8 cellular contexts compared by ENCODE assay signal in genomic region chr2:45008296-45009129, GRCh38. TPM values are rescaled to one million over a fixed set of nuclear protein-coding genes. Genes with fewer than 3 reads are reported as not detected.
DNase-seq lines count a peak whose midpoint lies in the region; ATAC-seq and TF ChIP-seq lines count a peak whose summit lies in the region.

No MANE protein-coding gene starts in this region.

- DNase-seq in COR-L47 (lab: John Stamatoyannopoulos, UW) (peak; percentile 13), MG63 (peak; percentile 49), body of pancreas (peak; percentile 55 to 70 (median 58)), lower lobe of right lung (no peak), middle frontal gyrus (ENCODE audit: extremely low spot score, low spot score) (no peak)

- intact Hi-C loops in body of pancreas (cut with DNase I): no loop called here
- intact Hi-C loops in lower lobe of right lung (cut with DNase I): no loop called here

- WGBS in body of pancreas, 2 donors: 9 to 38% methylated on average over 33 to 67 of the region's 75 CpGs
- WGBS in urinary bladder: 25% methylated on average over 75 of the region's 75 CpGs

- H3K4me3 ChIP-seq in MG63 (peak overlapping the region; percentile 80), body of pancreas (peak overlapping the region in 1 of 2 donors; percentile 31), lower lobe of right lung (peak overlapping the region; percentile 54), urinary bladder (ENCODE audit: low read depth, low read length) (peak overlapping the region; percentile 47)

- TF ChIP-seq POLR2A in body of pancreas (IDR thresholded peaks at IDR 0.05): no peak

- H3K4me1 ChIP-seq in body of pancreas (peaks cover 53% of the 10 kb centered on the region), lower lobe of right lung (peaks cover 50% of the 10 kb centered on the region), urinary bladder (ENCODE audit: insufficient read depth) (no peaks in the 10 kb centered on the region)

- H3K36me3 ChIP-seq in MG63 (peaks cover 32% of the 10 kb centered on the region), body of pancreas (replicated peaks in 1 of 2; ENCODE audit: insufficient read depth in 1 of 2, low read depth in 2 of 2) (no peaks in the 10 kb centered on the region), lower lobe of right lung (no peaks in the 10 kb centered on the region), urinary bladder (ENCODE audit: insufficient read depth) (no peaks in the 10 kb centered on the region)

- no peaks in the 10 kb centered on the region for H3K9me3 ChIP-seq in MG63
- H3K9me3 ChIP-seq in body of pancreas: no peaks in the 10 kb centered on the region
- no peaks in the 10 kb centered on the region for H3K9me3 ChIP-seq in lower lobe of right lung

- H3K27ac ChIP-seq in body of pancreas (peak overlapping the region; percentile 18 to 81 (median 66)), lower lobe of right lung (no peak overlapping the region), urinary bladder (ENCODE audit: low read depth) (no peak overlapping the region)

- ATAC-seq in body of pancreas (peak; percentile 5), lower lobe of right lung (no peak), GM21529 (IDR thresholded peaks at IDR 0.05; ENCODE audit: unreplicated experiment) (no peak), HG02759 (IDR thresholded peaks at IDR 0.05; ENCODE audit: unreplicated experiment) (no peak)

- peak in 1 of 7 experiments; percentile 10 for TF ChIP-seq CTCF in body of pancreas (IDR thresholded peaks at IDR 0.05)
- no peak for TF ChIP-seq CTCF in lower lobe of right lung (IDR thresholded peaks at IDR 0.05)

- H3K27me3 ChIP-seq in MG63 (no peaks in the 10 kb centered on the region), body of pancreas (peaks cover 0 to 8% of the 10 kb centered on the region in 2 donors), lower lobe of right lung (ENCODE audit: low read depth) (peaks cover 97% of the 10 kb centered on the region)

RNA-seq across cellular contexts. Expression of gene SIX2, which starts 0.7 kb away (rescaled TPM):
- 5.2 and 14.0 TPM in 2 replicates for total RNA-seq in MG63 (2014; rRNA removed; shearing (Covaris generic); ENCODE audit: low replicate concordance)
- total RNA-seq in body of pancreas: 1 to 10 TPM; 2.3 to 5.2 TPM
- total RNA-seq in lower lobe of right lung: 0.38 TPM
- total RNA-seq in urinary bladder: 2.7 TPM
- 1.7 TPM for polyA plus RNA-seq in urinary bladder

Comparison
In these comparisons a context has a peak if more than half of its experiments do, and no peak if none do; other contexts are left out.
1. DNase-seq: peak in COR-L47 (single experiment), MG63 (single experiment) and body of pancreas (4 of 4); none in lower lobe of right lung (single experiment) and middle frontal gyrus (single experiment).
2. H3K27ac ChIP-seq: peak in body of pancreas (4 of 4); none in lower lobe of right lung (single experiment) and urinary bladder (single experiment).